In the genomic region with DNA sequence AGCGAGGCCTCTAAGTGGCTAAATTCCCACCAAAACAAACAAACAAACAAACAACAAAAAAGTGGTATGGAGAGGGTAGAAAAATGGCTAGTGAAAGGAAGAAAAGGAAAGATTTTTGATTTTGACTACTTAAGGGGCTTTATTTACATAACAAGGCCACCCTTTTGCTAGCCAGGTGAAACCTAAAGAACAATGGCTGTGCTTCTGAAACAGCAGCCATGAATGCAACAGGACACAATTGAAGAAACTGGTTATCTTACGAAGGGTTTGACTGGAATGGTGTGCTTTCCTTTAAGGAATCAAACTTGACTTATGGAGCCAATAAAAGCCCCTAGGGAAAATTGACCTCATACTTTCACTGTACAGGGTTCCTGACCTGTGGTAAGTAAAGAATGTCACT, we compare ENCODE assay signal across 35 cellular contexts.
"Had no signal": no experiment of that assay in that cellular context is flagged by ENCODE, and none has a peak within 500 bp of the region (broad histone marks: within the 10 kb centered on the region; RNA-seq: fewer than 3 reads in every experiment).

No MANE protein-coding gene starts in this region.

- H3K36me3 ChIP-seq: adrenal gland, heart left ventricle, WERI-Rb-1 had no signal

- H3K36me3 Mint-ChIP-seq: activated CD4-positive, alpha-beta memory T cell treated with anti-CD3 and anti-CD28 coated beads for 36 hours; activated CD8-positive, alpha-beta memory T cell treated with anti-CD3 and anti-CD28 coated beads, Interleukin-2, amount 10 ng/mL, durations not matched to agents 7 days and 5 days; activated naive CD4-positive, alpha-beta T cell treated with anti-CD3 and anti-CD28 coated beads, Interleukin-2, amount 50 U/mL, for 24 hours; activated naive CD8-positive, alpha-beta T cell treated with anti-CD3 and anti-CD28 coated beads for 36 hours had no signal

- H3K27ac ChIP-seq: adrenal gland, body of pancreas, epithelial cell of prostate, heart left ventricle, WERI-Rb-1 had no signal

- H3K4me3 Mint-ChIP-seq: activated CD4-positive, alpha-beta memory T cell treated with anti-CD3 and anti-CD28 coated beads for 36 hours; activated CD4-positive, alpha-beta T cell treated with anti-CD3 and anti-CD28 coated beads for 36 hours; activated CD4-positive, alpha-beta T cell treated with anti-CD3 and anti-CD28 coated beads, Interleukin-2, amount 10 ng/mL, durations not matched to agents 24 days and 14 days; activated CD8-positive, alpha-beta memory T cell treated with anti-CD3 and anti-CD28 coated beads, Interleukin-2, amount 10 ng/mL, durations not matched to agents 7 days and 5 days; activated CD8-positive, alpha-beta T cell treated with anti-CD3 and anti-CD28 coated beads, Interleukin-2, amount 10 ng/mL, durations not matched to agents 7 days and 5 days; activated naive CD4-positive, alpha-beta T cell treated with anti-CD3 and anti-CD28 coated beads for 36 hours; activated naive CD4-positive, alpha-beta T cell treated with anti-CD3 and anti-CD28 coated beads, Interleukin-2, amount 50 U/mL, for 24 hours; activated naive CD8-positive, alpha-beta T cell treated with anti-CD3 and anti-CD28 coated beads for 36 hours; activated naive CD8-positive, alpha-beta T cell treated with anti-CD3 and anti-CD28 coated beads, Interleukin-2, amount 50 U/mL, for 24 hours; activated T-helper 1 cell treated with anti-CD3 and anti-CD28 coated beads, Interleukin-12 subunit alpha, Interleukin-12 subunit beta, Interleukin-2, Interleukin-4 antibody, amounts not matched to agents 30 ng/mL and 10 ng/mL and 1 ng/mL, durations not matched to agents 14 hours and 24 hours and 36 hours; effector memory CD8-positive, alpha-beta T cell; T-helper 17 cell; T-helper 2 cell treated with Interferon-gamma antibody and Interleukin-4, amounts not matched to agents 5 μg/mL and 100 μg/mL, for 36 hours had no signal

- H3K27me3 ChIP-seq: adrenal gland, body of pancreas had no signal

- DNase-seq: activated CD4-positive, alpha-beta memory T cell treated with anti-CD3 and anti-CD28 coated beads for 36 hours; activated CD4-positive, alpha-beta T cell treated with anti-CD3 and anti-CD28 coated beads for 36 hours; activated CD4-positive, alpha-beta T cell treated with anti-CD3 and anti-CD28 coated beads, Interleukin-2, amount 10 ng/mL, durations not matched to agents 24 days and 14 days; activated CD4-positive, CD25-positive, alpha-beta regulatory T cell; activated CD4-positive, CD25-positive, alpha-beta regulatory T cell treated with anti-CD3 and anti-CD28 coated beads, Interleukin-2, amount 50 U/mL, for 72 hours; activated CD8-positive, alpha-beta memory T cell treated with anti-CD3 and anti-CD28 coated beads, Interleukin-2, amount 10 ng/mL, durations not matched to agents 7 days and 5 days; activated CD8-positive, alpha-beta memory T cell treated with anti-CD3 and anti-CD28 coated beads, Interleukin-2, amount 50 U/mL, for 4 hours; activated CD8-positive, alpha-beta T cell treated with anti-CD3 and anti-CD28 coated beads, Interleukin-2, amount 10 ng/mL, durations not matched to agents 7 days and 5 days; activated effector memory CD4-positive, alpha-beta T cell treated with anti-CD3 and anti-CD28 coated beads, Interleukin-2, amount 50 U/mL, for 16 hours; activated naive CD4-positive, alpha-beta T cell treated with anti-CD3 and anti-CD28 coated beads for 36 hours; activated naive CD8-positive, alpha-beta T cell treated with anti-CD3 and anti-CD28 coated beads for 36 hours; activated naive CD8-positive, alpha-beta T cell treated with anti-CD3 and anti-CD28 coated beads, Interleukin-2, amount 50 U/mL, for 24 hours; activated T-cell treated with anti-CD3 and anti-CD28 coated beads, Interleukin-2, amount 50 U/mL, for 1 hour; activated T-cell treated with anti-CD3 and anti-CD28 coated beads, Interleukin-2, amount 50 U/mL, for 48 hours; adrenal gland; amygdala; aorta; body of pancreas; caudate nucleus; cortex of kidney; dermis blood vessel endothelial cell; effector CD4-positive, alpha-beta T cell; effector memory CD8-positive, alpha-beta T cell; foreskin fibroblast; glutamatergic neuron; heart left ventricle; T-helper 1 cell; T-helper 17 cell; T1000; WERI-Rb-1 had no signal

- H3K4me3 ChIP-seq: adrenal gland, body of pancreas, heart left ventricle had no signal

- ATAC-seq: activated CD4-positive, alpha-beta T cell treated with anti-CD3 and anti-CD28 coated beads for 36 hours; activated CD8-positive, alpha-beta memory T cell treated with anti-CD3 and anti-CD28 coated beads, Interleukin-2, amount 10 ng/mL, durations not matched to agents 7 days and 5 days; activated CD8-positive, alpha-beta T cell treated with anti-CD3 and anti-CD28 coated beads, Interleukin-2, amount 10 ng/mL, durations not matched to agents 7 days and 5 days; activated naive CD8-positive, alpha-beta T cell treated with anti-CD3 and anti-CD28 coated beads, Interleukin-2, amount 50 U/mL, for 24 hours; body of pancreas; effector memory CD8-positive, alpha-beta T cell; heart left ventricle; T-helper 17 cell had no signal

- H3K4me1 ChIP-seq: adrenal gland, body of pancreas, heart left ventricle had no signal

- H3K4me1 Mint-ChIP-seq: activated CD4-positive, alpha-beta T cell treated with anti-CD3 and anti-CD28 coated beads for 36 hours; activated CD4-positive, alpha-beta T cell treated with anti-CD3 and anti-CD28 coated beads, Interleukin-2, amount 10 ng/mL, durations not matched to agents 24 days and 14 days; activated CD8-positive, alpha-beta memory T cell treated with anti-CD3 and anti-CD28 coated beads, Interleukin-2, amount 10 ng/mL, durations not matched to agents 7 days and 5 days; activated naive CD4-positive, alpha-beta T cell treated with anti-CD3 and anti-CD28 coated beads, Interleukin-2, amount 50 U/mL, for 24 hours; activated naive CD8-positive, alpha-beta T cell treated with anti-CD3 and anti-CD28 coated beads for 36 hours; activated naive CD8-positive, alpha-beta T cell treated with anti-CD3 and anti-CD28 coated beads, Interleukin-2, amount 50 U/mL, for 24 hours had no signal

- H3K27ac Mint-ChIP-seq: activated CD4-positive, alpha-beta memory T cell treated with anti-CD3 and anti-CD28 coated beads for 36 hours; activated CD4-positive, alpha-beta T cell treated with anti-CD3 and anti-CD28 coated beads for 36 hours; activated CD4-positive, alpha-beta T cell treated with anti-CD3 and anti-CD28 coated beads, Interleukin-2, amount 10 ng/mL, durations not matched to agents 24 days and 14 days; activated CD8-positive, alpha-beta memory T cell treated with anti-CD3 and anti-CD28 coated beads, Interleukin-2, amount 10 ng/mL, durations not matched to agents 7 days and 5 days; activated CD8-positive, alpha-beta T cell treated with anti-CD3 and anti-CD28 coated beads, Interleukin-2, amount 10 ng/mL, durations not matched to agents 7 days and 5 days; activated naive CD4-positive, alpha-beta T cell treated with anti-CD3 and anti-CD28 coated beads for 36 hours; activated naive CD4-positive, alpha-beta T cell treated with anti-CD3 and anti-CD28 coated beads, Interleukin-2, amount 50 U/mL, for 24 hours; activated naive CD8-positive, alpha-beta T cell treated with anti-CD3 and anti-CD28 coated beads for 36 hours; activated naive CD8-positive, alpha-beta T cell treated with anti-CD3 and anti-CD28 coated beads, Interleukin-2, amount 50 U/mL, for 24 hours; activated T-helper 1 cell treated with anti-CD3 and anti-CD28 coated beads, Interleukin-12 subunit alpha, Interleukin-12 subunit beta, Interleukin-2, Interleukin-4 antibody, amounts not matched to agents 30 ng/mL and 10 ng/mL and 1 ng/mL, durations not matched to agents 14 hours and 24 hours and 36 hours; activated T-helper 2 cell treated with anti-CD3 and anti-CD28 coated beads, Interferon-gamma antibody, Interleukin-2, Interleukin-4, amounts not matched to agents 10 μg/mL and 5 μg/mL and 100 μg/mL, durations not matched to agents 14 hours and 24 hours and 36 hours; effector memory CD8-positive, alpha-beta T cell; T-helper 17 cell; T-helper 2 cell treated with Interferon-gamma antibody and Interleukin-4, amounts not matched to agents 5 μg/mL and 100 μg/mL, for 36 hours had no signal

- H3K9me3 Mint-ChIP-seq: activated T-helper 1 cell treated with anti-CD3 and anti-CD28 coated beads, Interleukin-12 subunit alpha, Interleukin-12 subunit beta, Interleukin-2, Interleukin-4 antibody, amounts not matched to agents 30 ng/mL and 10 ng/mL and 1 ng/mL, durations not matched to agents 14 hours and 24 hours and 36 hours had no signal
